1 cellular context compared by ENCODE assay signal in genomic region chr17:69130627-69131293, GRCh38.
A peak's percentile ranks its signal among the peaks of the same experiment; 100 is the strongest.
TF ChIP-seq lines count a peak whose summit lies in the region.

No MANE protein-coding gene starts in this region.

TF ChIP-seq in liver, 16 proteins besides CTCF, POLR2A, EP300 and RAD21 (continued from another document):
- peak; percentile 28 for TF ChIP-seq REST (IDR thresholded peaks at IDR 0.05)
- TF ChIP-seq SP1 (IDR thresholded peaks at IDR 0.05): peak; percentile 61
- TF ChIP-seq YY1 (IDR thresholded peaks at IDR 0.05): peak; percentile 32
TF ChIP-seq in liver: peak in this region for 7.
